In the genomic region with DNA sequence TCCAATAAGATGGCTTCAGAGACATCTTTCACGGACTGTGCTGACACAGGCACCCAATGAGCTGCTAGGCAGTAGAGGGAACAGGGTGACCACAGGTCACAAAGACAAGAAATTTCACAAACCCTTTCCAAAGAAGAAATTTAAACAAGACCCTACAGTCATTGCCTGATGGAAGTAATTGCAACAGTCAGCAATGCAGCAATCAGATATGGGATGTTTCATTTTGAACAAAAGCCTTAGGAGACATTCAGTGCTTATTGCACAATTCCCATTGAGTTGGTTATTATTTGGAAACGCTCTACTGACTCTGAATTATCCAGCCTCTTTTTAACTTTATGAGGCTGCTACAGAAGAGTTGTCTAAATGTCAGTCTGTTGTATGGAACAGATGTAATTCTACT, we compare ENCODE assay signal across 15 cellular contexts.
A peak's percentile ranks its signal among the peaks of the same experiment; 100 is the strongest.
DNase-seq lines count a peak whose midpoint lies in the region; ATAC-seq and TF ChIP-seq lines count a peak whose summit lies in the region.
"Had no signal": no experiment of that assay in that cellular context is flagged by ENCODE, and none has a peak within 500 bp of the region (broad histone marks: within the 10 kb centered on the region; RNA-seq: fewer than 3 reads in every experiment).

No MANE protein-coding gene starts in this region.

- intact Hi-C loops in left ventricle myocardium superior (cut with micrococcal nuclease) = no loop called here
- intact Hi-C loops in activated CD8-positive, alpha-beta T cell treated with anti-CD3 and anti-CD28 coated beads for 36 hours (cut with micrococcal nuclease) = no loop called here

- no peaks in the 10 kb centered on the region for H3K36me3 Mint-ChIP-seq in activated naive CD4-positive, alpha-beta T cell treated with anti-CD3 and anti-CD28 coated beads, Interleukin-2, amount 50 U/mL, for 72 hours
- H3K36me3 Mint-ChIP-seq in activated CD8-positive, alpha-beta T cell treated with anti-CD3 and anti-CD28 coated beads for 36 hours (ENCODE audit: low read depth) = no peaks in the 10 kb centered on the region

- H4K20me1 ChIP-seq in fibroblast of lung (ENCODE audit: control insufficient read depth, extremely low read depth, insufficient read depth, low read length) = no peaks in the 10 kb centered on the region
- H4K20me1 ChIP-seq: BLaER1 had no signal

- ATAC-seq in left ventricle myocardium superior (peak; percentile 61), GM18520 (IDR thresholded peaks at IDR 0.05; ENCODE audit: unreplicated experiment) (no peak)
- no peak for ATAC-seq in activated naive CD4-positive, alpha-beta T cell treated with anti-CD3 and anti-CD28 coated beads, Interleukin-2, amount 50 U/mL, for 72 hours
- ATAC-seq in activated CD8-positive, alpha-beta T cell treated with anti-CD3 and anti-CD28 coated beads for 36 hours = no peak

- no peak overlapping the region for H3K9ac ChIP-seq in fibroblast of lung (ENCODE audit: insufficient read depth, low read length)
- H3K9ac ChIP-seq: BLaER1 had no signal

- H3K4me3 ChIP-seq in right atrium auricular region (no peak overlapping the region), fibroblast of lung (replicated peaks in 1 of 4; ENCODE audit: control extremely low read depth in 1 of 4, insufficient read depth in 1 of 4, low read depth in 3 of 4, low read length in 4 of 4) (no peak overlapping the region), WERI-Rb-1 (ENCODE audit: low read depth, low read length) (no peak overlapping the region)
- H3K4me3 ChIP-seq: BLaER1, vagina had no signal

- H3K36me3 ChIP-seq in right atrium auricular region (peaks cover 16% of the 10 kb centered on the region), fibroblast of lung (ENCODE audit: control insufficient read depth, insufficient read depth, low read length) (no peaks in the 10 kb centered on the region), WERI-Rb-1 (no peaks in the 10 kb centered on the region)
- H3K36me3 ChIP-seq: BLaER1, vagina had no signal

- H3K9me3 Mint-ChIP-seq in activated naive CD4-positive, alpha-beta T cell treated with anti-CD3 and anti-CD28 coated beads, Interleukin-2, amount 50 U/mL, for 72 hours = peaks cover 0 to 5% of the 10 kb centered on the region in 2 donors
- H3K9me3 Mint-ChIP-seq in activated CD8-positive, alpha-beta T cell treated with anti-CD3 and anti-CD28 coated beads for 36 hours = no peaks in the 10 kb centered on the region

- DNase-seq in left ventricle myocardium superior = no peak
- no peak for DNase-seq in right atrium auricular region (ENCODE audit: low spot score)
- peak; percentile 93 for DNase-seq in NCI-H69 (lab: John Stamatoyannopoulos, UW)
- DNase-seq in fibroblast of lung (ENCODE audit: low read depth in 2 of 2) = peak; percentile 46 to 85
- DNase-seq in activated naive CD4-positive, alpha-beta T cell treated with anti-CD3 and anti-CD28 coated beads, Interleukin-2, amount 50 U/mL, for 72 hours (ENCODE audit: low spot score in 2 of 2) = no peak
- DNase-seq in WERI-Rb-1 = no peak
- DNase-seq in activated CD8-positive, alpha-beta T cell treated with anti-CD3 and anti-CD28 coated beads for 36 hours = no peak
- DNase-seq: activated CD8-positive, alpha-beta memory T cell treated with anti-CD3 and anti-CD28 coated beads, Interleukin-2, amount 50 U/mL, for 48 hours; KBM-7; NCI-H2171; SHP77; stimulated activated CD4-positive, alpha-beta T cell treated with anti-CD3 and anti-CD28 coated beads, Interleukin-15, amount 100 ng/mL, for 24 hours had no signal

- POLR2A ChIA-PET in activated CD8-positive, alpha-beta T cell treated with anti-CD3 and anti-CD28 coated beads for 36 hours (lab: Charles Lee) = no interaction called here

- H3K27ac ChIP-seq in right atrium auricular region (no peak overlapping the region), fibroblast of lung (ENCODE audit: insufficient read depth, low read length) (no peak overlapping the region), WERI-Rb-1 (no peak overlapping the region)
- H3K27ac ChIP-seq: BLaER1, vagina had no signal

- H3K79me2 ChIP-seq in fibroblast of lung (ENCODE audit: control insufficient read depth, insufficient read depth, low read length) = no peaks in the 10 kb centered on the region

- H3K4me2 ChIP-seq in fibroblast of lung (ENCODE audit: extremely low read depth, insufficient read depth, low read length) = no peak overlapping the region
- H3K4me2 ChIP-seq: BLaER1 had no signal

- H3K4me1 Mint-ChIP-seq in activated CD8-positive, alpha-beta T cell treated with anti-CD3 and anti-CD28 coated beads for 36 hours (ENCODE audit: low read depth) = peaks cover 10% of the 10 kb centered on the region

- peaks cover 0 to 3% of the 10 kb centered on the region in 2 donors for H3K4me1 ChIP-seq in right atrium auricular region
- H3K4me1 ChIP-seq in fibroblast of lung (ENCODE audit: control insufficient read depth, extremely low read depth, insufficient read depth, low read length) = no peaks in the 10 kb centered on the region
- H3K4me1 ChIP-seq: vagina had no signal

- no peak overlapping the region for H2AFZ ChIP-seq in fibroblast of lung (ENCODE audit: low read length)

- TF ChIP-seq CTCF in right atrium auricular region (IDR thresholded peaks at IDR 0.05) = no peak
- no peak for TF ChIP-seq CTCF in fibroblast of lung (conservative IDR thresholded peaks at IDR 0.05 in 1 of 2, IDR thresholded peaks at IDR 0.05 in 1 of 2; ENCODE audit: low read depth in 1 of 2, low read length in 2 of 2)
- no peak for TF ChIP-seq CTCF in WERI-Rb-1 (IDR thresholded peaks at IDR 0.05; ENCODE audit: low read depth, low read length)
- TF ChIP-seq CTCF in activated CD8-positive, alpha-beta T cell treated with anti-CD3 and anti-CD28 coated beads for 36 hours (IDR thresholded peaks at IDR 0.05) = no peak

- H3K4me3 Mint-ChIP-seq in activated CD8-positive, alpha-beta T cell treated with anti-CD3 and anti-CD28 coated beads for 36 hours = no peak overlapping the region

- CTCF ChIA-PET in activated CD8-positive, alpha-beta T cell treated with anti-CD3 and anti-CD28 coated beads for 36 hours (lab: Charles Lee) = no interaction called here

- H3K27me3 ChIP-seq in right atrium auricular region = no peaks in the 10 kb centered on the region
- no peaks in the 10 kb centered on the region for H3K27me3 ChIP-seq in fibroblast of lung (ENCODE audit: control insufficient read depth, insufficient read depth, low read length)
- H3K27me3 ChIP-seq in WERI-Rb-1 (ENCODE audit: insufficient read depth, low read depth, severe bottlenecking) = no peaks in the 10 kb centered on the region
- H3K27me3 ChIP-seq: BLaER1, vagina had no signal

- no peaks in the 10 kb centered on the region for H3K9me3 ChIP-seq in right atrium auricular region
- H3K9me3 ChIP-seq in fibroblast of lung (ENCODE audit: control insufficient read depth, insufficient read depth, low read depth, low read length) = no peaks in the 10 kb centered on the region
- no peaks in the 10 kb centered on the region for H3K9me3 ChIP-seq in WERI-Rb-1 (ENCODE audit: severe bottlenecking)
- H3K9me3 ChIP-seq: BLaER1, vagina had no signal

- no peak overlapping the region for H3K27ac Mint-ChIP-seq in activated naive CD4-positive, alpha-beta T cell treated with anti-CD3 and anti-CD28 coated beads, Interleukin-2, amount 50 U/mL, for 72 hours
- no peak overlapping the region for H3K27ac Mint-ChIP-seq in activated CD8-positive, alpha-beta T cell treated with anti-CD3 and anti-CD28 coated beads for 36 hours

- no peaks in the 10 kb centered on the region for H3K27me3 Mint-ChIP-seq in activated CD8-positive, alpha-beta T cell treated with anti-CD3 and anti-CD28 coated beads for 36 hours

Comparison
In these comparisons a context has a peak if more than half of its experiments do, and no peak if none do; other contexts are left out.
1. DNase-seq: peak in NCI-H69 (single experiment) and fibroblast of lung (2 of 2); none in left ventricle myocardium superior (single experiment), right atrium auricular region (single experiment), activated naive CD4-positive, alpha-beta T cell treated with anti-CD3 and anti-CD28 coated beads, Interleukin-2, amount 50 U/mL, for 72 hours (0 of 2), WERI-Rb-1 (single experiment) and activated CD8-positive, alpha-beta T cell treated with anti-CD3 and anti-CD28 coated beads for 36 hours (single experiment).